Comparison of ENCODE assay signal across 1 cellular context in genomic region chr4:56634954-56635353, GRCh38. TPM values are rescaled to one million over a fixed set of nuclear protein-coding genes. Genes with fewer than 3 reads are reported as not detected.
"Had no signal": no experiment of that assay in that cellular context is flagged by ENCODE, and none has a peak within 500 bp of the region (broad histone marks: within the 10 kb centered on the region; RNA-seq: fewer than 3 reads in every experiment).

No MANE protein-coding gene starts in this region.

RNA-seq across cellular contexts. Expression of gene HOPX, which starts 46.1 kb away (rescaled TPM):
- total RNA-seq: G401 had no signal
